Comparison of ENCODE assay signal across 29 cellular contexts in the genomic region with DNA sequence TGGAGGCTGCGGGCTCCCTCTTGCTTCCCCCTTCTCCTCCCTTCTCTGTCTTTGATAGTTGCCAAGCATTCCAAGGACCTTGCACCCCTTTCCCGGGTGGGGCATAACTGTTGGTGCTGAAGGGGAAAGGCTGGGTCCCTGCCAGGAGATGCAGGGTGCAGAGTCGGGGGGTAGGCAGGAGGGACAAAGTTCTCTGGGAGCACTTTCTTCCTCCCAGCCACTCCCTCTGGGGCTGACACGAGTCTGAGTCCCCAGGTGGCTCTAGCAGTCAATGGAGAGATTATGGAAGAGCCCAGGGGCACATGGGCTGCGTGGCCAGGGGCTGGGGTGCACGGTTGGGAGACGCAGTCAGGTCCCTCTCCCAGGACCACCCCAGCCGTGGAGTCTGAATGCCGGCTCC. TPM values are rescaled to one million over a fixed set of nuclear protein-coding genes. Genes with fewer than 3 reads are reported as not detected.
"Had no signal": no experiment of that assay in that cellular context is flagged by ENCODE, and none has a peak within 500 bp of the region (broad histone marks: within the 10 kb centered on the region; RNA-seq: fewer than 3 reads in every experiment).

No MANE protein-coding gene starts in this region.

- DNase-seq: activated CD4-positive, alpha-beta T cell treated with anti-CD3 and anti-CD28 coated beads for 36 hours; activated CD4-positive, CD25-positive, alpha-beta regulatory T cell; activated naive CD4-positive, alpha-beta T cell; activated T-cell treated with anti-CD3 and anti-CD28 coated beads for 4 hours; activated T-cell treated with anti-CD3 and anti-CD28 coated beads, Interleukin-2, amount 50 U/mL, for 72 hours; central memory CD4-positive, alpha-beta T cell; effector CD4-positive, alpha-beta T cell; foreskin keratinocyte; heart left ventricle; kidney glomerular epithelial cell; left lung; lower lobe of right lung; mesenchymal stem cell; naive thymus-derived CD4-positive, alpha-beta T cell; pancreas; psoas muscle; stimulated activated CD4-positive, alpha-beta T cell treated with anti-CD3 and anti-CD28 coated beads, Interleukin-12 subunit alpha, Interleukin-12 subunit beta, amount 100 ng/mL, for 4 hours; stimulated activated CD4-positive, alpha-beta T cell treated with anti-CD3 and anti-CD28 coated beads, Interleukin-4, amount 100 ng/mL, for 1 hour; stimulated activated naive CD8-positive, alpha-beta T cell treated with anti-CD3 and anti-CD28 coated beads, Interleukin-15, Interleukin-2, amounts not matched to agents 100 U/mL and 50 U/mL, for 24 hours; testis; trophoblast cell had no signal

- H3K4me3 Mint-ChIP-seq: activated CD4-positive, alpha-beta T cell treated with anti-CD3 and anti-CD28 coated beads for 36 hours; activated T-cell treated with anti-CD3 and anti-CD28 coated beads, Interleukin-2, amount 50 U/mL, for 72 hours; dendritic cell treated with granulocyte-macrophage colony-stimulating factor and Interleukin-4, amounts not matched to agents 40 ng/mL and 50 ng/mL, for 4 days; naive thymus-derived CD4-positive, alpha-beta T cell had no signal

- H3K27me3 ChIP-seq: breast epithelium, foreskin keratinocyte, heart left ventricle, left lung, pancreas, right atrium auricular region, testis had no signal

- H3K9me3 Mint-ChIP-seq: activated naive CD4-positive, alpha-beta T cell treated with anti-CD3 and anti-CD28 coated beads, Interleukin-2, amount 50 U/mL, for 72 hours; activated T-cell treated with anti-CD3 and anti-CD28 coated beads, Interleukin-2, amount 50 U/mL, for 72 hours; dendritic cell treated with granulocyte-macrophage colony-stimulating factor and Interleukin-4, amounts not matched to agents 40 ng/mL and 50 ng/mL, for 4 days; naive thymus-derived CD4-positive, alpha-beta T cell had no signal

- H3K4me3 ChIP-seq: left lung, lower lobe of right lung, pancreas, psoas muscle, testis had no signal

- FAIRE-seq: pancreas, urothelium cell line had no signal

- H3K4me1 ChIP-seq: foreskin keratinocyte had no signal

- H3K27ac Mint-ChIP-seq: activated CD4-positive, alpha-beta T cell treated with anti-CD3 and anti-CD28 coated beads for 36 hours; activated T-cell treated with anti-CD3 and anti-CD28 coated beads, Interleukin-2, amount 50 U/mL, for 72 hours; dendritic cell treated with granulocyte-macrophage colony-stimulating factor and Interleukin-4, amounts not matched to agents 40 ng/mL and 50 ng/mL, for 4 days had no signal

- H3K27ac ChIP-seq: esophagus muscularis mucosa, foreskin keratinocyte, heart left ventricle, left lung, lower lobe of right lung, pancreas, psoas muscle, right atrium auricular region, testis had no signal

- H3K36me3 Mint-ChIP-seq: activated naive CD4-positive, alpha-beta T cell treated with anti-CD3 and anti-CD28 coated beads, Interleukin-2, amount 50 U/mL, for 72 hours had no signal

- H3K36me3 ChIP-seq: breast epithelium had no signal

- H3K4me1 Mint-ChIP-seq: activated CD4-positive, alpha-beta T cell treated with anti-CD3 and anti-CD28 coated beads for 36 hours had no signal

- ATAC-seq: activated CD4-positive, alpha-beta T cell treated with anti-CD3 and anti-CD28 coated beads for 36 hours; activated naive CD4-positive, alpha-beta T cell treated with anti-CD3 and anti-CD28 coated beads, Interleukin-2, amount 50 U/mL, for 72 hours; activated T-cell treated with anti-CD3 and anti-CD28 coated beads, Interleukin-2, amount 50 U/mL, for 72 hours; foreskin keratinocyte; heart left ventricle; left lung; lower lobe of right lung; naive thymus-derived CD4-positive, alpha-beta T cell; pancreas; psoas muscle; stimulated activated naive CD8-positive, alpha-beta T cell treated with anti-CD3 and anti-CD28 coated beads, Interleukin-15, Interleukin-2, amounts not matched to agents 100 U/mL and 50 U/mL, for 24 hours had no signal

- H3K27me3 Mint-ChIP-seq: activated CD4-positive, alpha-beta T cell treated with anti-CD3 and anti-CD28 coated beads for 36 hours; naive thymus-derived CD4-positive, alpha-beta T cell had no signal

- H3K9me3 ChIP-seq: breast epithelium, esophagus muscularis mucosa, heart left ventricle, left lung, lower lobe of right lung, pancreas, psoas muscle, right atrium auricular region, testis had no signal

RNA-seq across cellular contexts. Expression of a gene that starts 34.7 kb away (rescaled TPM):
- total RNA-seq: activated CD4-positive, alpha-beta T cell treated with anti-CD3 and anti-CD28 coated beads for 36 hours; activated naive CD4-positive, alpha-beta T cell treated with anti-CD3 and anti-CD28 coated beads, Interleukin-2, amount 50 U/mL, for 72 hours; activated T-cell treated with anti-CD3 and anti-CD28 coated beads, Interleukin-2, amount 50 U/mL, for 72 hours; foreskin keratinocyte; heart left ventricle; left lung; lower lobe of right lung; mononuclear cell; naive thymus-derived CD4-positive, alpha-beta T cell; pancreas; psoas muscle; right atrium auricular region; testis had no signal
- polyA plus RNA-seq: foreskin keratinocyte; heart left ventricle; naive thymus-derived CD4-positive, alpha-beta T cell; neural cell; pancreas; psoas muscle had no signal
